ENCODE assay signal across 1 cellular context in the genomic region with DNA sequence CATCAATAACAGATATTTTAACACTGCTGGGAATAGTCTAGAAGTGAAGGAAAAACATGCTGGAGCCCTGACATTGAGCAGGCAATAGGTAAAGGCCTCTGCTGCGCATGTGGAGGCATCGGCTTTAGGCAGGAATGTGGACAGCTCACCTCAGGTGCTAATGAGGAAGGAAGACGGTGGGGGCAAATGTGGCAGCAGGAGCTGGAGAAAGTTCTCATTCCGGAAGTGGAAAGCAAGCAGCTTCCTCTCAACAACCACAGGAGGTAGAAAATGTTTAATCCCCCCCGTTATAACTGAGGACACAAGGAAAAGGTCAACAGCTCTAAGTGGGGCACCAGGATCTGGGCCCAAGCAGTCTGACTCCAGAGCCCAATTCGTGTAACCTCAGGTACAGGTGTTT.
TF ChIP-seq lines count a peak whose summit lies in the region.

No MANE protein-coding gene starts in this region.

TF ChIP-seq in HepG2, 621 proteins besides CTCF, POLR2A, EP300 and RAD21:
- TF ChIP-seq, protein P1, sequence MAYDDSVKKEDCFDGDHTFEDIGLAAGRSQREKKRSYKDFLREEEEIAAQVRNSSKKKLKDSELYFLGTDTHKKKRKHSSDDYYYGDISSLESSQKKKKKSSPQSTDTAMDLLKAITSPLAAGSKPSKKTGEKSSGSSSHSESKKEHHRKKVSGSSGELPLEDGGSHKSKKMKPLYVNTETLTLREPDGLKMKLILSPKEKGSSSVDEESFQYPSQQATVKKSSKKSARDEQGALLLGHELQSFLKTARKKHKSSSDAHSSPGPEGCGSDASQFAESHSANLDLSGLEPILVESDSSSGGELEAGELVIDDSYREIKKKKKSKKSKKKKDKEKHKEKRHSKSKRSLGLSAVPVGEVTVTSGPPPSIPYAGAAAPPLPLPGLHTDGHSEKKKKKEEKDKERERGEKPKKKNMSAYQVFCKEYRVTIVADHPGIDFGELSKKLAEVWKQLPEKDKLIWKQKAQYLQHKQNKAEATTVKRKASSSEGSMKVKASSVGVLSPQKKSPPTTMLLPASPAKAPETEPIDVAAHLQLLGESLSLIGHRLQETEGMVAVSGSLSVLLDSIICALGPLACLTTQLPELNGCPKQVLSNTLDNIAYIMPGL (CRISPR knock-in tag; IDR thresholded peaks at IDR 0.05; ENCODE audit: borderline replicate concordance in 1 of 2, low read depth in 1 of 2) = no peak
- TF ChIP-seq GABPA (IDR thresholded peaks at IDR 0.05; ENCODE audit: low read depth, low read length) = no peak
- peak; percentile 65; the same call in 1 of the 2 replicates for TF ChIP-seq GABPA (CRISPR knock-in tag; IDR thresholded peaks at IDR 0.05; ENCODE audit: low read depth)
